In genomic region chr2:135962401-135963138, GRCh38 we compare ENCODE assay signal across 10 cellular contexts. TPM values are rescaled to one million over a fixed set of nuclear protein-coding genes. Genes with fewer than 3 reads are reported as not detected.
A peak's percentile ranks its signal among the peaks of the same experiment; 100 is the strongest.
DNase-seq lines count a peak whose midpoint lies in the region; ATAC-seq and TF ChIP-seq lines count a peak whose summit lies in the region.
"Had no signal": no experiment of that assay in that cellular context is flagged by ENCODE, and none has a peak within 500 bp of the region (broad histone marks: within the 10 kb centered on the region; RNA-seq: fewer than 3 reads in every experiment).

No MANE protein-coding gene starts in this region.

- H3K27me3 ChIP-seq in body of pancreas, result no peaks in the 10 kb centered on the region

- H3K4me3 ChIP-seq in body of pancreas, result no peak overlapping the region

- POLR2A ChIA-PET in WTC11 (lab: Charles Lee), result interaction anchor here (0.6 kb wide), 1 partner anchor 23 kb away, joined by 3 read pairs; the partner anchor contains the start of gene DARS1

- intact Hi-C loops in natural killer cell (cut with micrococcal nuclease), result no loop called here
- intact Hi-C loops in body of pancreas (cut with DNase I), result no loop called here
- intact Hi-C loops in cardiac septum (cut with DNase I), result no loop called here

- H3K4me1 Mint-ChIP-seq in WTC11 (peaks cover 56% of the 10 kb centered on the region), natural killer cell (peaks cover 19 to 36% of the 10 kb centered on the region in 2 donors)

- H3K27me3 Mint-ChIP-seq in WTC11 (ENCODE audit: low read depth), result no peaks in the 10 kb centered on the region
- no peaks in the 10 kb centered on the region for H3K27me3 Mint-ChIP-seq in natural killer cell (ENCODE audit: low read depth in 2 of 2)

- TF ChIP-seq POLR2A in body of pancreas (IDR thresholded peaks at IDR 0.05), result no peak

- H3K4me3 Mint-ChIP-seq in WTC11, result peak overlapping the region; percentile 41
- no peak overlapping the region for H3K4me3 Mint-ChIP-seq in natural killer cell

- H3K27ac Mint-ChIP-seq in WTC11 (peak overlapping the region; percentile 89), natural killer cell (peak overlapping the region; percentile 41 to 65)

- H3K36me3 Mint-ChIP-seq in WTC11 (peaks cover 2% of the 10 kb centered on the region; the same call in 1 of the 2 replicates), natural killer cell (no peaks in the 10 kb centered on the region)

- H3K9me3 ChIP-seq in body of pancreas, result no peaks in the 10 kb centered on the region

- H3K36me3 ChIP-seq in body of pancreas (replicated peaks in 1 of 2; ENCODE audit: insufficient read depth in 1 of 2, low read depth in 2 of 2), result no peaks in the 10 kb centered on the region

- no peak overlapping the region for H3K27ac ChIP-seq in body of pancreas

- H3K4me1 ChIP-seq in body of pancreas, result peaks cover 9% of the 10 kb centered on the region

- CTCF ChIA-PET in WTC11 (lab: Charles Lee), result interaction anchor here (1.2 kb wide), 1 partner anchor 422 kb away, joined by 3 read pairs; no protein-coding TSS in a partner anchor

- peak; percentile 61 for ATAC-seq in GM19324 (IDR thresholded peaks at IDR 0.05; ENCODE audit: low FRiP score, unreplicated experiment)
- ATAC-seq in HG02885 (IDR thresholded peaks at IDR 0.05; ENCODE audit: poor library complexity, unreplicated experiment), result peak; percentile 50
- no peak for ATAC-seq in WTC11
- no peak for ATAC-seq in natural killer cell
- ATAC-seq in GM18502 (IDR thresholded peaks at IDR 0.05; ENCODE audit: poor library complexity, unreplicated experiment), result no peak
- ATAC-seq in body of pancreas, result no peak

- 78 to 84% methylated on average over 4 of the region's 4 CpGs for WGBS in body of pancreas, 2 donors

- no peak for DNase-seq in WTC11 (ENCODE audit: low spot score)
- no peak for DNase-seq in natural killer cell
- DNase-seq in body of pancreas, result no peak
- DNase-seq in SHP77 treated with DMSO at 0.1 percent for 48 hours (lab: John Stamatoyannopoulos, UW), result no peak
- no peak for DNase-seq in cardiac septum (ENCODE audit: low spot score)
- DNase-seq: NCI-H1694 treated with DMSO at 0.1 percent for 48 hours; stimulated activated CD4-positive, alpha-beta T cell treated with anti-CD3 and anti-CD28 coated beads, Interleukin-4, amount 100 ng/mL, for 4 hours had no signal

- no peaks in the 10 kb centered on the region for H3K9me3 Mint-ChIP-seq in WTC11
- H3K9me3 Mint-ChIP-seq in natural killer cell, result no peaks in the 10 kb centered on the region

- no peak for TF ChIP-seq CTCF in WTC11 (IDR thresholded peaks at IDR 0.05)
- no peak for TF ChIP-seq CTCF in natural killer cell (IDR thresholded peaks at IDR 0.05)
- no peak for TF ChIP-seq CTCF in body of pancreas (IDR thresholded peaks at IDR 0.05)

TF ChIP-seq in WTC11, 78 proteins besides CTCF, POLR2A, EP300 and RAD21:
- TF ChIP-seq MAX (CRISPR knock-in tag; IDR thresholded peaks at IDR 0.05) (no peak), IRF1 (CRISPR knock-in tag; IDR thresholded peaks at IDR 0.05) (no peak), MYBL2 (CRISPR knock-in tag; IDR thresholded peaks at IDR 0.05) (no peak), ZNF512 (CRISPR knock-in tag; IDR thresholded peaks at IDR 0.05; ENCODE audit: borderline replicate concordance) (no peak)

RNA-seq across cellular contexts. Expression of gene DARS1, which starts 22.9 kb away (rescaled TPM):
- total RNA-seq in WTC11 (2021), result 80.9 to 95.5 TPM (median 91.7 TPM) in 3 replicates
- 10 to 100 TPM; 28.4 to 31.3 (median 30.3) TPM for total RNA-seq in natural killer cell
- 10 to 100 TPM; 22.1 to 29.3 TPM for total RNA-seq in body of pancreas
- total RNA-seq in cardiac septum, result 52.9 TPM

Comparison
In these comparisons a context has a peak if more than half of its experiments do, and no peak if none do; other contexts are left out.
1. ATAC-seq: peak in GM19324 (single experiment) and HG02885 (single experiment); none in WTC11 (single experiment), natural killer cell (0 of 3), GM18502 (single experiment) and body of pancreas (single experiment).